Comparison of ENCODE assay signal across 8 cellular contexts in genomic region chrX:40097101-40097491, GRCh38. TPM values are rescaled to one million over a fixed set of nuclear protein-coding genes. Genes with fewer than 3 reads are reported as not detected.
DNase-seq lines count a peak whose midpoint lies in the region; ATAC-seq and TF ChIP-seq lines count a peak whose summit lies in the region.

No MANE protein-coding gene starts in this region.

- CTCF ChIA-PET in PC-3 (lab: Charles Lee), result interaction anchor here (1.2 kb wide), 1 partner anchor 84 kb away, joined by 5 read pairs; no protein-coding TSS in a partner anchor

- no peak overlapping the region for H2AFZ ChIP-seq in PC-3 (ENCODE audit: low read length)

- H3K27ac ChIP-seq in PC-3 (ENCODE audit: low read length) (no peak overlapping the region), endodermal cell (ENCODE audit: low read depth, low read length) (no peak overlapping the region), ovary (peak overlapping the region; percentile 78 to 86)

- ATAC-seq in PC-3 (no peak; the same call in 1 of the 2 replicates), esophagus mucosa (no peak), GM18907 (IDR thresholded peaks at IDR 0.05; ENCODE audit: unreplicated experiment) (no peak), HG02938 (IDR thresholded peaks at IDR 0.05; ENCODE audit: unreplicated experiment) (no peak)

- H3K36me3 ChIP-seq in ES-I3 (ENCODE audit: insufficient read depth, low read length), result no peaks in the 10 kb centered on the region
- no peaks in the 10 kb centered on the region for H3K36me3 ChIP-seq in PC-3 (ENCODE audit: low read depth, low read length)
- H3K36me3 ChIP-seq in endodermal cell (ENCODE audit: control insufficient read depth, insufficient read depth, low read length), result no peaks in the 10 kb centered on the region
- H3K36me3 ChIP-seq in ovary, result no peaks in the 10 kb centered on the region

- H3K4me1 ChIP-seq in ES-I3 (ENCODE audit: insufficient read depth, low read length) (peaks cover 14% of the 10 kb centered on the region), PC-3 (ENCODE audit: insufficient read depth, low read length) (peaks cover 40% of the 10 kb centered on the region), endodermal cell (ENCODE audit: control insufficient read depth, insufficient read depth, low read length) (no peaks in the 10 kb centered on the region), ovary (ENCODE audit: insufficient read depth) (peaks cover 2% of the 10 kb centered on the region)

- peaks cover 11% of the 10 kb centered on the region; the same call in 1 of the 2 replicates for H4K20me1 ChIP-seq in PC-3 (ENCODE audit: low read length)

- H3K27ac Mint-ChIP-seq in endodermal cell, result no peak overlapping the region

- 0% methylated on average over 4 to 14 of the region's 45 CpGs for WGBS in endodermal cell (ENCODE audit: insufficient coverage in 1 of 2, insufficient read length in 1 of 2), 2 experiments
- 4 to 9% (median 4%) methylated on average over 34 to 45 of the region's 45 CpGs for WGBS in ovary, 3 donors

- TF ChIP-seq EP300 in ovary (IDR thresholded peaks at IDR 0.05), result no peak

- peaks cover 48% of the 10 kb centered on the region for H3K79me2 ChIP-seq in PC-3 (ENCODE audit: low read length)

- no peak for TF ChIP-seq POLR2A in ovary (IDR thresholded peaks at IDR 0.05)

- peak overlapping the region; percentile 74 for H3K4me3 Mint-ChIP-seq in endodermal cell

- peaks cover 13% of the 10 kb centered on the region for H3K9me3 Mint-ChIP-seq in endodermal cell

- peak overlapping the region; percentile 92 for H3K4me3 ChIP-seq in PC-3 (ENCODE audit: low read length)
- H3K4me3 ChIP-seq in endodermal cell (ENCODE audit: low read length), result peak overlapping the region; percentile 87
- H3K4me3 ChIP-seq in ovary, result peak overlapping the region; percentile 52

- peak overlapping the region; percentile 64; the same call in 1 of the 2 replicates for H3K9ac ChIP-seq in ES-I3 (ENCODE audit: low read depth, low read length)
- no peak overlapping the region for H3K9ac ChIP-seq in PC-3 (ENCODE audit: low read length)
- H3K9ac ChIP-seq in endodermal cell (ENCODE audit: extremely low read depth, low read length, poor library complexity, severe bottlenecking), result no peak overlapping the region

- no peaks in the 10 kb centered on the region for H3K36me3 Mint-ChIP-seq in endodermal cell (ENCODE audit: low read depth)

- no TSS peak for BruUV-seq in PC-3 (replicated peaks; lab: Mats Ljungman, UMichigan)

- peaks cover 44% of the 10 kb centered on the region for H3K4me1 Mint-ChIP-seq in endodermal cell

- POLR2A ChIA-PET in PC-3 (lab: Charles Lee; ENCODE audit: unreplicated experiment), result interaction anchor here (0.5 to 2.0 kb wide), 7 partner anchors 11 to 362 kb away, joined by 3 to 12 read pairs (median 4); no protein-coding TSS in a partner anchor

- H3K27me3 ChIP-seq in PC-3 (ENCODE audit: low read length) (no peaks in the 10 kb centered on the region), endodermal cell (ENCODE audit: control insufficient read depth, insufficient read depth, low read length, poor library complexity, severe bottlenecking) (no peaks in the 10 kb centered on the region), ovary (no peaks in the 10 kb centered on the region)

- no peaks in the 10 kb centered on the region for H3K9me2 ChIP-seq in PC-3 (replicated peaks; ENCODE audit: low read length)

- intact Hi-C loops in PC-3 (cut with micrococcal nuclease) (loop anchor here (5.0 kb wide), 3 partner anchors 85 to 365 kb away; no protein-coding TSS in a partner anchor), ovary (cut with DNase I) (loop anchor here in 2 of 4 donors (5.0 kb wide), 2 partner anchors 70 to 85 kb away; no protein-coding TSS in a partner anchor)

- DNase-seq in PC-3 (no peak), endodermal cell (no peak), ovary (peak in 2 of 5 donors; percentile 27 to 50), NCI-H82 (lab: John Stamatoyannopoulos, UW) (no peak)

- peaks cover 4% of the 10 kb centered on the region for H3F3A ChIP-seq in PC-3 (ENCODE audit: low read length, unreplicated experiment)

- H3K4me2 ChIP-seq in PC-3 (ENCODE audit: low read length), result peak overlapping the region; percentile 99

- H3K9me3 ChIP-seq in ES-I3 (ENCODE audit: control insufficient read depth, insufficient read depth, low read length), result no peaks in the 10 kb centered on the region
- H3K9me3 ChIP-seq in PC-3 (ENCODE audit: low read length), result no peaks in the 10 kb centered on the region
- no peaks in the 10 kb centered on the region for H3K9me3 ChIP-seq in endodermal cell (ENCODE audit: control insufficient read depth, low read length)
- H3K9me3 ChIP-seq in ovary, result no peaks in the 10 kb centered on the region

- TF ChIP-seq CTCF in PC-3 (conservative IDR thresholded peaks at IDR 0.05; ENCODE audit: low read depth, low read length) (no peak), endodermal cell (conservative IDR thresholded peaks at IDR 0.05) (no peak), ovary (IDR thresholded peaks at IDR 0.05) (no peak)

- peaks cover 73% of the 10 kb centered on the region for H3K27me3 Mint-ChIP-seq in endodermal cell (ENCODE audit: insufficient read depth)

RNA-seq across cellular contexts. Expression of gene BCOR, which starts 0.7 kb away (rescaled TPM):
- total RNA-seq in PC-3 (2014; rRNA removed) (21.8 and 41.9 TPM in 2 replicates), endodermal cell (10 to 100 TPM; 31.3 to 37.9 TPM), ovary (10 to 100 TPM; 25.0 to 57.2 (median 43.2) TPM), esophagus mucosa (16.2 TPM)
- polyA plus RNA-seq in endodermal cell (2013, experiment 1 of 2), result 31.8 TPM
- 30.2 TPM for polyA plus RNA-seq in endodermal cell (2013, experiment 2 of 2)
- polyA plus RNA-seq in ovary, result 10 to 100 TPM; 17.7 to 22.0 TPM

Comparison
In these comparisons a context has a peak if more than half of its experiments do, and no peak if none do; other contexts are left out.
1. H3K27ac ChIP-seq: peak in ovary (2 of 2); none in PC-3 (single experiment) and endodermal cell (single experiment).
2. Peak in every context shown above with its lines, with median percentiles within 50 percentile points of each other: H3K4me3 ChIP-seq.